11 cellular contexts compared by ENCODE assay signal in the genomic region with DNA sequence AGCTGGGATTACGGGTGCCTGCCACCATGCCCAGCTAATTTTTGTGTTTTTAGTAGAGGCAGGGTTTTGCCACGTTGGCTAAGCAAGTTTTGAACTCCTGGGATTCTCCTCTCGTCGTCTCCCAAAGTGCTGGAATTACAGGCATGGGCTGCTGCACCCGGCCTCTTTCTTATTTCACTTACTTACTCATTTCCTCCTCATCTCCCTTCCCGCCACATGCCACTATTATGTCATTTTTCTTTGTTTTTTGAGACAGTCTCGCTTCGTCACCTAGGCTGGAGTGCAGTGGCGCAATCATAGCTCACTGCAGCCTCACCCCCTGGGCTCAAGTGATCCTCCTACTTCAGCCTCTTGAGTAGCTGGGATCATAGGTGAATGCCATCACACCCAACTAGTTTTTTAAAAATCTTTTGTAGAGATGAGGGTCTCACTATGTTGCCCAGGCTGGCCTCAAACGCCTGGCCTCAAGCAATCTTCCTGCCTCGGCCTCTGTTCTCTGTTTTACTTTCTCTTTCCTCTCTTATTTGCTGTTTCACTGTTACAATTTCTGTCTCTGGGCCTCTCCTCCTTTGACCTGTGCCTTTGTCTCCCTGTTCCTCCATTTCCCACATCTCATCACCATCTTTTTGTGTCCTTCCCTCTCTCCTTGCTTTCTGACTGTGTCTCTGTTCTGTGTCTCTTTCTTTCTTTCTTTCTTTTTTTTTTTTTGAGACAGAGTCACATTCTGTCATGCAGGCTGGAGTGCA. TPM values are rescaled to one million over a fixed set of nuclear protein-coding genes. Genes with fewer than 3 reads are reported as not detected.
DNase-seq lines count a peak whose midpoint lies in the region; ATAC-seq and TF ChIP-seq lines count a peak whose summit lies in the region.
"Had no signal": no experiment of that assay in that cellular context is flagged by ENCODE, and none has a peak within 500 bp of the region (broad histone marks: within the 10 kb centered on the region; RNA-seq: fewer than 3 reads in every experiment).

No MANE protein-coding gene starts in this region.

- TF ChIP-seq CTCF in heart right ventricle (IDR thresholded peaks at IDR 0.05) (no peak), upper lobe of right lung (IDR thresholded peaks at IDR 0.05) (no peak)

- H3K27me3 ChIP-seq in heart right ventricle (no peaks in the 10 kb centered on the region), upper lobe of right lung (no peaks in the 10 kb centered on the region)

- POLR2A ChIA-PET in HEK293T (lab: Yijun Ruan, JAX), result no interaction called here

- intact Hi-C loops in Right ventricle myocardium inferior (cut with DNase I) (no loop called here), heart right ventricle (cut with DNase I) (no loop called here), upper lobe of right lung (cut with DNase I) (no loop called here)

- ATAC-seq in Right ventricle myocardium inferior, result no peak
- no peak for ATAC-seq in heart right ventricle
- ATAC-seq in upper lobe of right lung, result peak; percentile 33

- H3K4me1 ChIP-seq in heart right ventricle (peaks cover 0 to 11% (median 0%) of the 10 kb centered on the region in 9 donors), upper lobe of right lung (no peaks in the 10 kb centered on the region)

- no peaks in the 10 kb centered on the region for H3K9me3 ChIP-seq in heart right ventricle
- H3K9me3 ChIP-seq in upper lobe of right lung, result no peaks in the 10 kb centered on the region

- in situ Hi-C loops in G401 (cut with HindIII; ENCODE audit: low sequenced_read_pairs), result no loop called here

- DNase-seq in Right ventricle myocardium inferior (ENCODE audit: missing footprints) (peak; percentile 59), heart right ventricle (no peak), RPMI7951 (ENCODE audit: low read depth) (peak; percentile 62), fibroblast of gingiva (ENCODE audit: low read depth) (peak; percentile 49), upper lobe of right lung (no peak), HEK293T (ENCODE audit: extremely low spot score) (no peak), NCI-H524 (lab: John Stamatoyannopoulos, UW) (no peak), G401 (ENCODE audit: low spot score) (no peak)
- DNase-seq: activated naive CD4-positive, alpha-beta T cell treated with anti-CD3 and anti-CD28 coated beads for 36 hours; occipital lobe; stimulated activated CD4-positive, alpha-beta T cell treated with anti-CD3 and anti-CD28 coated beads, Interleukin-4, amount 100 ng/mL, for 1 hour had no signal

- H3K27ac ChIP-seq in heart right ventricle (peak overlapping the region in 1 of 10 donors; percentile 77), upper lobe of right lung (no peak overlapping the region)

- 90% methylated on average over 11 of the region's 11 CpGs for WGBS in heart right ventricle, 2 donors

- H3K36me3 ChIP-seq in heart right ventricle (peaks cover 0 to 89% (median 16%) of the 10 kb centered on the region in 9 donors), upper lobe of right lung (peaks cover 56% of the 10 kb centered on the region)

- CTCF ChIA-PET in HEK293T (lab: Yijun Ruan, JAX), result no interaction called here

- no peak overlapping the region for H3K4me3 ChIP-seq in heart right ventricle
- H3K4me3 ChIP-seq in upper lobe of right lung, result no peak overlapping the region

TF ChIP-seq in HEK293T, 16 proteins besides CTCF, POLR2A, EP300 and RAD21:
- TF ChIP-seq TARDBP (IDR thresholded peaks at IDR 0.05), result no peak
- no peak for TF ChIP-seq BHLHE40 (IDR thresholded peaks at IDR 0.05; ENCODE audit: borderline replicate concordance)
- TF ChIP-seq ELF4 (IDR thresholded peaks at IDR 0.05), result no peak
- no peak for TF ChIP-seq L3MBTL2 (conservative IDR thresholded peaks at IDR 0.05)
- no peak for TF ChIP-seq LEF1 (IDR thresholded peaks at IDR 0.05; ENCODE audit: borderline replicate concordance)
- TF ChIP-seq FOXK2 (IDR thresholded peaks at IDR 0.05), result no peak
- TF ChIP-seq ZNF384 (IDR thresholded peaks at IDR 0.05), result no peak
- TF ChIP-seq, protein P1, sequence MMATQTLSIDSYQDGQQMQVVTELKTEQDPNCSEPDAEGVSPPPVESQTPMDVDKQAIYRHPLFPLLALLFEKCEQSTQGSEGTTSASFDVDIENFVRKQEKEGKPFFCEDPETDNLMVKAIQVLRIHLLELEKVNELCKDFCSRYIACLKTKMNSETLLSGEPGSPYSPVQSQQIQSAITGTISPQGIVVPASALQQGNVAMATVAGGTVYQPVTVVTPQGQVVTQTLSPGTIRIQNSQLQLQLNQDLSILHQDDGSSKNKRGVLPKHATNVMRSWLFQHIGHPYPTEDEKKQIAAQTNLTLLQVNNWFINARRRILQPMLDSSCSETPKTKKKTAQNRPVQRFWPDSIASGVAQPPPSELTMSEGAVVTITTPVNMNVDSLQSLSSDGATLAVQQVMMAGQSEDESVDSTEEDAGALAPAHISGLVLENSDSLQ (IDR thresholded peaks at IDR 0.05), result no peak

RNA-seq across cellular contexts. Expression of a gene that starts 9.2 kb away (rescaled TPM):
- total RNA-seq in Right ventricle myocardium inferior (20.6 TPM), heart right ventricle (10 to 100 TPM; 12.0 to 31.5 (median 15.9) TPM), upper lobe of right lung (68.1 TPM)
- polyA plus RNA-seq in heart right ventricle, result 10 to 100 TPM; 42.8 to 43.1 TPM
- 31.0 and 33.3 TPM in 2 replicates for total RNA-seq in RPMI7951 (2014; rRNA removed; shearing (Covaris generic))
- 74.5 and 115 TPM in 2 replicates for total RNA-seq in G401 (2014; rRNA removed; shearing (Covaris generic))

RNA-seq across cellular contexts. Expression of a gene that starts 15.3 kb away (rescaled TPM):
- total RNA-seq in Right ventricle myocardium inferior, result 324 TPM
- 100 to 1,000 TPM; 139 to 263 (median 244) TPM for total RNA-seq in heart right ventricle
- 100 to 1,000 TPM; 114 to 191 TPM for polyA plus RNA-seq in heart right ventricle
- 21.5 and 22.0 TPM in 2 replicates for total RNA-seq in RPMI7951 (2014; rRNA removed; shearing (Covaris generic))
- total RNA-seq in upper lobe of right lung, result 430 TPM
- 54.8 and 64.4 TPM in 2 replicates for total RNA-seq in G401 (2014; rRNA removed; shearing (Covaris generic))

Comparison
In these comparisons a context has a peak if more than half of its experiments do, and no peak if none do; other contexts are left out.
1. DNase-seq: peak in Right ventricle myocardium inferior (single experiment), RPMI7951 (single experiment) and fibroblast of gingiva (single experiment); none in heart right ventricle (0 of 2), upper lobe of right lung (single experiment), HEK293T (single experiment), NCI-H524 (0 of 2) and G401 (single experiment).